ENCODE assay signal across 21 cellular contexts in genomic region chr16:51900221-51900780, GRCh38.
"Had no signal": no experiment of that assay in that cellular context is flagged by ENCODE, and none has a peak within 500 bp of the region (broad histone marks: within the 10 kb centered on the region; RNA-seq: fewer than 3 reads in every experiment).

No MANE protein-coding gene starts in this region.

- H3K4me3 ChIP-seq: K562, SJSA1, SK-N-MC had no signal

- H3K27me3 ChIP-seq: SJSA1 had no signal

- H3K9ac ChIP-seq: KMS-11 had no signal

- H3K9me3 ChIP-seq: SJSA1 had no signal

- H3K4me1 ChIP-seq: SJSA1 had no signal

- H3K27me3 Mint-ChIP-seq: IgD-negative memory B cell had no signal

- DNase-seq: MV-4-11, NCI-H1048, NCI-H1105 treated with DMSO at 0.1 percent for 48 hours, NCI-H1417 treated with DMSO at 0.1 percent for 48 hours, NCI-H146, NCI-H1694 treated with DMSO at 0.1 percent for 48 hours, NCI-H1930, NCI-H2081, NCI-H2107, NCI-H2227 treated with DMSO at 0.1 percent for 48 hours, NCI-H524, NCI-H526 treated with DMSO at 0.1 percent for 48 hours, NCI-H748 treated with DMSO at 0.1 percent for 48 hours, Right ventricle myocardium superior, RPMI8226, SIG-M5 had no signal

- H3K27ac Mint-ChIP-seq: IgD-negative memory B cell had no signal

- H3K36me3 Mint-ChIP-seq: IgD-negative memory B cell had no signal

- H3K36me3 ChIP-seq: SJSA1 had no signal

- H3K4me1 Mint-ChIP-seq: IgD-negative memory B cell had no signal

- ATAC-seq: K562 had no signal

- H3K27ac ChIP-seq: KMS-11, SJSA1, SK-N-MC had no signal

- H3K4me2 ChIP-seq: KMS-11 had no signal
